15 cellular contexts compared by ENCODE assay signal in the genomic region with DNA sequence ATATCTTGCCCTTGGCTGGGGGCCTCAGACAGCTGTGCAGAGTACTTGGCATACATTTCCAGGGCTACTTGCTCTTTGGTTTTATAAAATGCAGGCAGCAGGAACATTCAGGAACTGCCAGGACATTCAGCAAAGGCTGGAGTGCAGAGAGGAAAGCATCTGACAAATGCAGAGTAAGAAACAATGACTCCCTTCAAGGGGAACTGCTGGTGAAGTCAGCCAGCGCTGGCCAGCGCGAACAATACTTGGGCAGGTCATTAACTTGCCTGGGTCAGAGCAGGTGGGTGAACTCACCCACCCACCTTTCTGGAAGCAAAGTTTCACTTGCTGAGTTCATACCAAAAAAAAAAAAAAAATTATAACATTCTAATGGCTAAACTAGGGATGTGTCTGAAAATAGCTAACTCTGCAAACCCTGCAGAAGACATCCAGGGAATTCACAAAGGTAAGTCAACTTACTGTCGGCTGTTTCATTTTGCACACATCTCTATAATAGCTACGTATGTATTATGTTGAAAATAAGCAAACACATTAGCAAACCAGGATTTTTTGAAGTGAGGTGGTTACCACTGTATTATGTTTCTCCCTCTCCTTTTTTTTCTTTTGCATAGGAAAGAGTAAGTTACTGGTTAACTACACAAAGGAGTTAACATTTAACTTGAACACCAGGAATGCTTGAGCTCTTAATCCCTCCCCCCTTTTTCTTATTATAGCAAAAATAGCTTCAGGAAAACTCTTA.
A peak's percentile ranks its signal among the peaks of the same experiment; 100 is the strongest.
DNase-seq lines count a peak whose midpoint lies in the region; ATAC-seq and TF ChIP-seq lines count a peak whose summit lies in the region.
"Had no signal": no experiment of that assay in that cellular context is flagged by ENCODE, and none has a peak within 500 bp of the region (broad histone marks: within the 10 kb centered on the region; RNA-seq: fewer than 3 reads in every experiment).

No MANE protein-coding gene starts in this region.

- H3K4me1 Mint-ChIP-seq in endodermal cell: peaks cover 71% of the 10 kb centered on the region
- H3K4me1 Mint-ChIP-seq: natural killer cell had no signal

- H3K4me1 ChIP-seq in left ventricle myocardium inferior (no peaks in the 10 kb centered on the region), endodermal cell (ENCODE audit: control insufficient read depth, insufficient read depth, low read length) (peaks cover 27% of the 10 kb centered on the region), mesendoderm (ENCODE audit: control insufficient read depth, low read depth, low read length) (no peaks in the 10 kb centered on the region)

- H3K23ac ChIP-seq in mesendoderm (ENCODE audit: low read length): no peak overlapping the region

- no peak overlapping the region for H4K5ac ChIP-seq in mesendoderm (ENCODE audit: low read length)

- H3K9ac ChIP-seq in endodermal cell (ENCODE audit: extremely low read depth, low read length, poor library complexity, severe bottlenecking): no peak overlapping the region
- H3K9ac ChIP-seq in mesendoderm (ENCODE audit: low read length): no peak overlapping the region

- H3K27ac Mint-ChIP-seq in endodermal cell: peak overlapping the region; percentile 54
- H3K27ac Mint-ChIP-seq: HFFc6, natural killer cell had no signal

- intact Hi-C loops in left ventricle myocardium superior (cut with micrococcal nuclease) (no loop called here), left ventricle myocardium inferior (cut with micrococcal nuclease) (no loop called here)

- no peaks in the 10 kb centered on the region for H3K79me1 ChIP-seq in mesendoderm (ENCODE audit: low read length)

- TF ChIP-seq CTCF in left ventricle myocardium inferior (IDR thresholded peaks at IDR 0.05; ENCODE audit: borderline replicate concordance) (no peak), endodermal cell (conservative IDR thresholded peaks at IDR 0.05) (no peak)

- no peak overlapping the region for H2BK5ac ChIP-seq in mesendoderm (ENCODE audit: low read length)

- H3K27me3 ChIP-seq in left ventricle myocardium inferior (ENCODE audit: low read depth) (no peaks in the 10 kb centered on the region), endodermal cell (ENCODE audit: control insufficient read depth, insufficient read depth, low read length, poor library complexity, severe bottlenecking) (no peaks in the 10 kb centered on the region), mesendoderm (ENCODE audit: insufficient read depth, low read length, poor library complexity) (no peaks in the 10 kb centered on the region)
- H3K27me3 ChIP-seq: brain microvascular endothelial cell, foreskin keratinocyte had no signal

- H3K36me3 ChIP-seq in left ventricle myocardium inferior (no peaks in the 10 kb centered on the region), endodermal cell (ENCODE audit: control insufficient read depth, insufficient read depth, low read length) (no peaks in the 10 kb centered on the region), mesendoderm (ENCODE audit: control insufficient read depth, insufficient read depth, low read length) (no peaks in the 10 kb centered on the region)
- H3K36me3 ChIP-seq: brain microvascular endothelial cell had no signal

- peak; percentile 31 for DNase-seq in left ventricle myocardium superior
- no peak for DNase-seq in left ventricle myocardium inferior
- peak; percentile 57 for DNase-seq in endodermal cell
- peak; percentile 22 for DNase-seq in mesendoderm
- no peak for DNase-seq in GM19238 (ENCODE audit: insufficient read length, low spot score)
- DNase-seq: brain microvascular endothelial cell; effector memory CD4-positive, alpha-beta T cell; foreskin keratinocyte; HFFc6; natural killer cell; NCI-H1048; NCI-H226 had no signal

- no peak overlapping the region for H2BK15ac ChIP-seq in mesendoderm (replicated peaks; ENCODE audit: low read depth)

- ATAC-seq in left ventricle myocardium superior (peak; percentile 36), GM21786 (IDR thresholded peaks at IDR 0.05; ENCODE audit: unreplicated experiment) (no peak), GM18498 (IDR thresholded peaks at IDR 0.05; ENCODE audit: unreplicated experiment) (no peak), HG03135 (IDR thresholded peaks at IDR 0.05; ENCODE audit: unreplicated experiment) (no peak)
- ATAC-seq: foreskin keratinocyte, natural killer cell had no signal

- H4K8ac ChIP-seq in mesendoderm (ENCODE audit: low read depth, low read length): no peak overlapping the region

- H3K79me2 ChIP-seq in mesendoderm (ENCODE audit: control insufficient read depth, insufficient read depth, low read length): no peaks in the 10 kb centered on the region

- H3K56ac ChIP-seq in mesendoderm (ENCODE audit: low read length): no peak overlapping the region

- H3K4me3 ChIP-seq in left ventricle myocardium inferior (no peak overlapping the region), endodermal cell (ENCODE audit: low read length) (peak overlapping the region; percentile 61), mesendoderm (ENCODE audit: low read length) (no peak overlapping the region)

- H2AK5ac ChIP-seq in mesendoderm (ENCODE audit: low read length): no peak overlapping the region

- H2BK120ac ChIP-seq in mesendoderm (ENCODE audit: low read depth, low read length): no peak overlapping the region

- WGBS in endodermal cell (ENCODE audit: insufficient coverage in 1 of 2, insufficient read length in 1 of 2), 2 experiments: 39 to 60% methylated on average over 3 to 4 of the region's 5 CpGs
- WGBS in mesendoderm (ENCODE audit: extremely low coverage, insufficient coverage, low lambda C conversion rate): no CpG with 5 or more reads among the region's 5 CpGs

- no peak overlapping the region for H3K4me2 ChIP-seq in mesendoderm (ENCODE audit: low read length)

- H3K27ac ChIP-seq in left ventricle myocardium inferior (replicated peaks) (no peak overlapping the region), endodermal cell (ENCODE audit: low read depth, low read length) (no peak overlapping the region), mesendoderm (ENCODE audit: low read depth, low read length) (no peak overlapping the region)
- H3K27ac ChIP-seq: brain microvascular endothelial cell, foreskin keratinocyte had no signal

- no peak overlapping the region for H3K4ac ChIP-seq in mesendoderm (ENCODE audit: low read depth, low read length)

- H3K27me3 Mint-ChIP-seq in endodermal cell (ENCODE audit: insufficient read depth): no peaks in the 10 kb centered on the region

- H3K36me3 Mint-ChIP-seq in endodermal cell (ENCODE audit: low read depth): no peaks in the 10 kb centered on the region
- H3K36me3 Mint-ChIP-seq: natural killer cell had no signal

- H3K18ac ChIP-seq in mesendoderm (ENCODE audit: low read length): no peak overlapping the region

- H3K9me3 ChIP-seq in left ventricle myocardium inferior (replicated peaks): no peaks in the 10 kb centered on the region
- no peaks in the 10 kb centered on the region for H3K9me3 ChIP-seq in endodermal cell (ENCODE audit: control insufficient read depth, low read length)

- peak overlapping the region; percentile 19 for H3K4me3 Mint-ChIP-seq in endodermal cell
- H3K4me3 Mint-ChIP-seq: HFFc6, natural killer cell had no signal

- H3K9me3 Mint-ChIP-seq in endodermal cell: no peaks in the 10 kb centered on the region
- H3K9me3 Mint-ChIP-seq: HFFc6, natural killer cell had no signal

Comparison
In these comparisons a context has a peak if more than half of its experiments do, and no peak if none do; other contexts are left out.
1. DNase-seq: peak in left ventricle myocardium superior (single experiment), endodermal cell (single experiment) and mesendoderm (single experiment); none in left ventricle myocardium inferior (single experiment) and GM19238 (single experiment).